ENCODE assay signal across 20 cellular contexts in genomic region chrX:120361906-120362305, GRCh38. TPM values are rescaled to one million over a fixed set of nuclear protein-coding genes. Genes with fewer than 3 reads are reported as not detected.
A peak's percentile ranks its signal among the peaks of the same experiment; 100 is the strongest.
DNase-seq lines count a peak whose midpoint lies in the region; ATAC-seq and TF ChIP-seq lines count a peak whose summit lies in the region.
"Had no signal": no experiment of that assay in that cellular context is flagged by ENCODE, and none has a peak within 500 bp of the region (broad histone marks: within the 10 kb centered on the region; RNA-seq: fewer than 3 reads in every experiment).

Gene ATP1B4 (plus strand): TSS chrX:120362089. CDS start chrX:120362169, 80 bp downstream.

- H3K9ac ChIP-seq in Loucy (ENCODE audit: low read depth, low read length, poor library complexity, severe bottlenecking), result no peak within 1 kb of the TSS
- H3K9ac ChIP-seq in mesendoderm (ENCODE audit: low read length), result no peak within 1 kb of the TSS

- H3K56ac ChIP-seq in mesendoderm (ENCODE audit: low read length), result no peak within 1 kb of the TSS

- H3K27me3 Mint-ChIP-seq in GM23338 (ENCODE audit: insufficient read depth, low read depth, poor library complexity) (peaks cover 2% of the 10 kb centered on the region), endothelial cell (ENCODE audit: unreplicated experiment) (no peaks in the 10 kb centered on the region), CD14-positive monocyte (ENCODE audit: low read depth in 3 of 3) (peaks cover 0 to 4% (median 3%) of the 10 kb centered on the region in 3 donors)

- H3K27ac Mint-ChIP-seq in GM23338 (no peak within 1 kb of the TSS), endothelial cell (ENCODE audit: unreplicated experiment) (no peak within 1 kb of the TSS), CD14-positive monocyte (peak within 1 kb of the TSS in 2 of 7 donors; percentile 1 to 5)
- H3K27ac Mint-ChIP-seq: CD4-positive, alpha-beta memory T cell; HFFc6; IgD-negative memory B cell had no signal

- peaks cover 11% of the 10 kb centered on the region for H3K4me1 ChIP-seq in GM23338 (ENCODE audit: insufficient read depth)
- H3K4me1 ChIP-seq in Loucy (ENCODE audit: insufficient read depth, low read length, poor library complexity, severe bottlenecking), result peaks cover 3% of the 10 kb centered on the region
- no peaks in the 10 kb centered on the region for H3K4me1 ChIP-seq in mesendoderm (ENCODE audit: control insufficient read depth, low read depth, low read length)
- peaks cover 19% of the 10 kb centered on the region for H3K4me1 ChIP-seq in psoas muscle

- no peaks in the 10 kb centered on the region for H3K36me3 Mint-ChIP-seq in GM23338 (ENCODE audit: low read depth)
- H3K36me3 Mint-ChIP-seq in endothelial cell (ENCODE audit: low read depth, unreplicated experiment), result no peaks in the 10 kb centered on the region
- H3K36me3 Mint-ChIP-seq in CD14-positive monocyte, result no peaks in the 10 kb centered on the region
- H3K36me3 Mint-ChIP-seq: CD4-positive, alpha-beta memory T cell had no signal

- H3K9me2 ChIP-seq in GM23338 (ENCODE audit: insufficient read depth), result no peaks in the 10 kb centered on the region
- no peaks in the 10 kb centered on the region for H3K9me2 ChIP-seq in Loucy (replicated peaks; ENCODE audit: low read depth, low read length)

- H2AFZ ChIP-seq in GM23338 (no peak within 1 kb of the TSS), Loucy (ENCODE audit: low read length) (peak within 1 kb of the TSS; percentile 60; the same call in 1 of the 2 replicates)

- WGBS in mesendoderm (ENCODE audit: extremely low coverage, insufficient coverage, low lambda C conversion rate), result no CpG with 5 or more reads among the region's 7 CpGs
- WGBS in psoas muscle, 3 donors, result 56 to 65% (median 63%) methylated on average over 7 of the region's 7 CpGs

- no peaks in the 10 kb centered on the region for H3K9me3 Mint-ChIP-seq in GM23338
- H3K9me3 Mint-ChIP-seq in endothelial cell (ENCODE audit: unreplicated experiment), result no peaks in the 10 kb centered on the region
- peaks cover 0 to 1% (median 0%) of the 10 kb centered on the region in 7 donors for H3K9me3 Mint-ChIP-seq in CD14-positive monocyte
- H3K9me3 Mint-ChIP-seq: CD4-positive, alpha-beta memory T cell; HFFc6; IgD-negative memory B cell had no signal

- H3K23ac ChIP-seq in mesendoderm (ENCODE audit: low read length), result no peak within 1 kb of the TSS

- no peak within 1 kb of the TSS for H2BK5ac ChIP-seq in mesendoderm (ENCODE audit: low read length)

- no peak within 1 kb of the TSS for H2AK5ac ChIP-seq in mesendoderm (ENCODE audit: low read length)

- H3K4ac ChIP-seq in mesendoderm (ENCODE audit: low read depth, low read length), result no peak within 1 kb of the TSS

- no peaks in the 10 kb centered on the region for H3K36me3 ChIP-seq in GM23338 (ENCODE audit: insufficient read depth)
- H3K36me3 ChIP-seq in Loucy (ENCODE audit: insufficient read depth, low read length), result no peaks in the 10 kb centered on the region
- no peaks in the 10 kb centered on the region for H3K36me3 ChIP-seq in mesendoderm (ENCODE audit: control insufficient read depth, insufficient read depth, low read length)
- no peaks in the 10 kb centered on the region for H3K36me3 ChIP-seq in psoas muscle (ENCODE audit: insufficient read depth in 1 of 2, low read depth in 1 of 2)

- H4K20me1 ChIP-seq in GM23338 (replicated peaks; ENCODE audit: insufficient read depth) (no peaks in the 10 kb centered on the region), Loucy (ENCODE audit: insufficient read depth, low read length, poor library complexity, severe bottlenecking) (no peaks in the 10 kb centered on the region)

- ATAC-seq in GM23338, result no peak
- ATAC-seq in psoas muscle, result peak; percentile 23 to 60 (median 36)
- ATAC-seq: HCT116, HepG2 had no signal

- H3K4me3 Mint-ChIP-seq in GM23338, result no peak within 1 kb of the TSS
- no peak within 1 kb of the TSS for H3K4me3 Mint-ChIP-seq in endothelial cell (ENCODE audit: unreplicated experiment)
- no peak within 1 kb of the TSS for H3K4me3 Mint-ChIP-seq in CD14-positive monocyte
- H3K4me3 Mint-ChIP-seq: CD4-positive, alpha-beta memory T cell; HFFc6; IgD-negative memory B cell had no signal

- no peak within 1 kb of the TSS for H2BK120ac ChIP-seq in mesendoderm (ENCODE audit: low read depth, low read length)

- H2BK15ac ChIP-seq in mesendoderm (replicated peaks; ENCODE audit: low read depth), result no peak within 1 kb of the TSS

- H4K5ac ChIP-seq in mesendoderm (ENCODE audit: low read length), result no peak within 1 kb of the TSS

- no peak within 1 kb of the TSS for H4K8ac ChIP-seq in mesendoderm (ENCODE audit: low read depth, low read length)

- H3F3A ChIP-seq in GM23338 (replicated peaks; ENCODE audit: low read depth) (no peaks in the 10 kb centered on the region), Loucy (ENCODE audit: low read depth) (no peaks in the 10 kb centered on the region)

- H3K18ac ChIP-seq in mesendoderm (ENCODE audit: low read length), result peak within 1 kb of the TSS; percentile 51

- no peak within 1 kb of the TSS for H3K27ac ChIP-seq in GM23338 (ENCODE audit: low read depth)
- H3K27ac ChIP-seq in mesendoderm (ENCODE audit: low read depth, low read length), result no peak within 1 kb of the TSS
- peak within 1 kb of the TSS; percentile 71 for H3K27ac ChIP-seq in psoas muscle
- H3K27ac ChIP-seq: C4-2B had no signal

- DNase-seq in GM23338 (ENCODE audit: low spot score) (no peak), mesendoderm (no peak), psoas muscle (peak in 1 of 2 donors; percentile 54), endothelial cell (ENCODE audit: low spot score) (no peak), CD14-positive monocyte (ENCODE audit: low spot score) (no peak)
- DNase-seq in stimulated activated CD4-positive, alpha-beta T cell treated with anti-CD3 and anti-CD28 coated beads, Interleukin-4, amount 100 ng/mL, for 4 hours, result no peak
- DNase-seq: ACHN; CD4-positive, alpha-beta memory T cell; DMS153; DMS79 treated with DMSO at 0.1 percent for 48 hours; GF-D8; GOT3; H7; HFFc6 had no signal

- H3K4me1 Mint-ChIP-seq in GM23338 (peaks cover 10% of the 10 kb centered on the region; the same call in 2 of the 3 replicates), endothelial cell (ENCODE audit: unreplicated experiment) (peaks cover 8% of the 10 kb centered on the region), CD14-positive monocyte (peaks cover 11% of the 10 kb centered on the region)
- H3K4me1 Mint-ChIP-seq: CD4-positive, alpha-beta memory T cell had no signal

- H3K4me3 ChIP-seq in GM23338 (no peak within 1 kb of the TSS), Loucy (ENCODE audit: low read length, poor library complexity, severe bottlenecking) (no peak within 1 kb of the TSS), mesendoderm (ENCODE audit: low read length) (no peak within 1 kb of the TSS), psoas muscle (peak within 1 kb of the TSS; percentile 56)

- H3K4me2 ChIP-seq in GM23338 (0 out of 2 replicates have a peak within 1 kb of the TSS, but pooled peaks have one; percentile 26), Loucy (ENCODE audit: low read depth, low read length, poor library complexity, severe bottlenecking) (no peak within 1 kb of the TSS), mesendoderm (ENCODE audit: low read length) (no peak within 1 kb of the TSS)

- TF ChIP-seq CTCF in GM23338 (conservative IDR thresholded peaks at IDR 0.05; ENCODE audit: low read depth in 2 of 2), result no peak
- TF ChIP-seq CTCF in Loucy (conservative IDR thresholded peaks at IDR 0.05; ENCODE audit: low read length), result no peak
- TF ChIP-seq CTCF in psoas muscle (IDR thresholded peaks at IDR 0.05), result no peak
- TF ChIP-seq CTCF in endothelial cell (IDR thresholded peaks at IDR 0.05; ENCODE audit: unreplicated experiment), result no peak
- no peak for TF ChIP-seq CTCF in CD14-positive monocyte (IDR thresholded peaks at IDR 0.05)

- H3K27me3 ChIP-seq in GM23338 (ENCODE audit: insufficient read depth), result no peaks in the 10 kb centered on the region
- H3K27me3 ChIP-seq in Loucy (ENCODE audit: insufficient read depth, low read length, poor library complexity, severe bottlenecking), result no peaks in the 10 kb centered on the region
- no peaks in the 10 kb centered on the region for H3K27me3 ChIP-seq in mesendoderm (ENCODE audit: insufficient read depth, low read length, poor library complexity)
- H3K27me3 ChIP-seq in psoas muscle (ENCODE audit: insufficient read depth in 3 of 3, low read length in 2 of 3), result no peaks in the 10 kb centered on the region

- intact Hi-C loops in psoas muscle (cut with DNase I), result no loop called here
- intact Hi-C loops in CD14-positive monocyte (cut with micrococcal nuclease), result no loop called here

- H3K9me3 ChIP-seq in Loucy (ENCODE audit: insufficient read depth, low read depth, low read length), result no peaks in the 10 kb centered on the region
- H3K9me3 ChIP-seq in psoas muscle, result no peaks in the 10 kb centered on the region

- H3K79me1 ChIP-seq in mesendoderm (ENCODE audit: low read length), result no peaks in the 10 kb centered on the region

- H3K79me2 ChIP-seq in GM23338 (replicated peaks; ENCODE audit: insufficient read depth) (no peaks in the 10 kb centered on the region), Loucy (ENCODE audit: insufficient read depth, low read length) (no peaks in the 10 kb centered on the region), mesendoderm (ENCODE audit: control insufficient read depth, insufficient read depth, low read length) (no peaks in the 10 kb centered on the region)

TF ChIP-seq in GM23338, 12 proteins besides CTCF, POLR2A, EP300 and RAD21 (continues in another document):
- TF ChIP-seq, protein P1, sequence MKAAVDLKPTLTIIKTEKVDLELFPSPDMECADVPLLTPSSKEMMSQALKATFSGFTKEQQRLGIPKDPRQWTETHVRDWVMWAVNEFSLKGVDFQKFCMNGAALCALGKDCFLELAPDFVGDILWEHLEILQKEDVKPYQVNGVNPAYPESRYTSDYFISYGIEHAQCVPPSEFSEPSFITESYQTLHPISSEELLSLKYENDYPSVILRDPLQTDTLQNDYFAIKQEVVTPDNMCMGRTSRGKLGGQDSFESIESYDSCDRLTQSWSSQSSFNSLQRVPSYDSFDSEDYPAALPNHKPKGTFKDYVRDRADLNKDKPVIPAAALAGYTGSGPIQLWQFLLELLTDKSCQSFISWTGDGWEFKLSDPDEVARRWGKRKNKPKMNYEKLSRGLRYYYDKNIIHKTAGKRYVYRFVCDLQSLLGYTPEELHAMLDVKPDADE (IDR thresholded peaks at IDR 0.05), result no peak
- no peak for TF ChIP-seq ZNF114 (CRISPR knock-in tag; IDR thresholded peaks at IDR 0.05)

RNA-seq across cellular contexts. Expression of gene ATP1B4, which starts in this region (rescaled TPM):
- total RNA-seq in GM23338 (2014; rRNA removed; shearing (Covaris generic)), result not detected in 2 replicates
- not detected in 2 replicates for polyA plus RNA-seq in GM23338 (2016; fragmentation: Nextera tagmentation; extraction: Ambion mirVana)
- polyA plus RNA-seq in mesendoderm (2013, experiment 1 of 2), result not detected
- not detected for polyA plus RNA-seq in mesendoderm (2013, experiment 2 of 2)
- 10 to 100 TPM in 2 of 4 donors, 1 to 10 TPM in 2; 7.1 to 41.5 (median 10.8) TPM for total RNA-seq in psoas muscle
- 1 to 10 TPM in 2 of 3 donors, under 1 TPM in 1; 0.26 to 7.0 (median 2.1) TPM for polyA plus RNA-seq in psoas muscle
- total RNA-seq in endothelial cell (ENCODE audit: unreplicated experiment), result not detected
- not detected for polyA plus RNA-seq in CD14-positive monocyte
- total RNA-seq: CD4-positive, alpha-beta memory T cell; H7; HepG2; HFFc6 had no signal
- polyA plus RNA-seq: BJ; CD4-positive, alpha-beta memory T cell; HepG2; IgD-negative memory B cell had no signal
